Comparison of ENCODE assay signal across 19 cellular contexts in the genomic region with DNA sequence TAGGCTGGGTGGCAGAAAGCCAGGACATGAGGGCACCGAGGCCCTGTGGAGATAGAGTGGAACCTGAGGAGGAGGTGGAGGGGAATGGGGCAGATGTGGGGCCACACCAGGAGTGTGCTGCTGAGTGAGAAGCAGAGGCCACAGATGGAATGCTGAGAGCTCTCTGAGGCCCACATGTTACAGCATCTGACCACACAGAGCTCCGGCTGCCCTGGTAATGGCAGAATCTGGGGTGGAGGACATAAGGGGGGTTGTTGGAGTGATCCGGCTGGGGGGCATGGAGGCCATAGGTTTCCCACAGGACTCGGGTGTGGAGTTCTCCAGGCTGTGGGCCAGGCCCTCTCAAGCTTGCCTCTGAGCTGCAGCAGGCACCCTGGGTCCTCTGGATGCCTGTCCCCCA. TPM values are rescaled to one million over a fixed set of nuclear protein-coding genes. Genes with fewer than 3 reads are reported as not detected.
"Had no signal": no experiment of that assay in that cellular context is flagged by ENCODE, and none has a peak within 500 bp of the region (broad histone marks: within the 10 kb centered on the region; RNA-seq: fewer than 3 reads in every experiment).

No MANE protein-coding gene starts in this region.

- DNase-seq: activated naive CD4-positive, alpha-beta T cell; activated T-cell treated with anti-CD3 and anti-CD28 coated beads, Interleukin-2, amount 50 U/mL, for 4 hours; adrenal gland; effector memory CD8-positive, alpha-beta T cell; hippocampal formation; right cardiac atrium; stimulated activated CD4-positive, alpha-beta T cell treated with anti-CD3 and anti-CD28 coated beads, Interleukin-2, amount 100 ng/mL, for 24 hours; stimulated activated naive CD8-positive, alpha-beta T cell treated with anti-CD3 and anti-CD28 coated beads, Interleukin-15, amount 100 ng/mL, for 72 hours; testis had no signal

- ATAC-seq: activated T-cell treated with anti-CD3 and anti-CD28 coated beads, Interleukin-2, amount 50 U/mL, for 4 hours; effector memory CD8-positive, alpha-beta T cell; gastroesophageal sphincter; right cardiac atrium; stimulated activated naive CD8-positive, alpha-beta T cell treated with anti-CD3 and anti-CD28 coated beads, Interleukin-15, amount 100 ng/mL, for 72 hours had no signal

- H3K4me3 ChIP-seq: adrenal gland, gastroesophageal sphincter, SJSA1, testis had no signal

- H3K27me3 Mint-ChIP-seq: dendritic cell treated with granulocyte-macrophage colony-stimulating factor and Interleukin-4, amounts not matched to agents 40 ng/mL and 50 ng/mL, for 4 days; effector memory CD8-positive, alpha-beta T cell; progenitor cell of endocrine pancreas; stimulated activated naive CD8-positive, alpha-beta T cell treated with anti-CD3 and anti-CD28 coated beads, Interleukin-15, amount 100 ng/mL, for 72 hours had no signal

- H3K4me3 Mint-ChIP-seq: activated T-cell treated with anti-CD3 and anti-CD28 coated beads, Interleukin-2, amount 50 U/mL, for 4 hours; dendritic cell treated with granulocyte-macrophage colony-stimulating factor and Interleukin-4, amounts not matched to agents 40 ng/mL and 50 ng/mL, for 4 days; effector memory CD8-positive, alpha-beta T cell; stimulated activated naive CD8-positive, alpha-beta T cell treated with anti-CD3 and anti-CD28 coated beads, Interleukin-15, amount 100 ng/mL, for 72 hours had no signal

- H3K27me3 ChIP-seq: adrenal gland, gastroesophageal sphincter, SJSA1, testis had no signal

- H3K9me3 Mint-ChIP-seq: activated T-cell treated with anti-CD3 and anti-CD28 coated beads, Interleukin-2, amount 50 U/mL, for 4 hours; dendritic cell treated with granulocyte-macrophage colony-stimulating factor and Interleukin-4, amounts not matched to agents 40 ng/mL and 50 ng/mL, for 4 days; effector memory CD8-positive, alpha-beta T cell; stimulated activated naive CD8-positive, alpha-beta T cell treated with anti-CD3 and anti-CD28 coated beads, Interleukin-15, amount 100 ng/mL, for 72 hours had no signal

- H3K9me3 ChIP-seq: adrenal gland, gastroesophageal sphincter, SJSA1, testis had no signal

- H3K27ac Mint-ChIP-seq: dendritic cell treated with granulocyte-macrophage colony-stimulating factor and Interleukin-4, amounts not matched to agents 40 ng/mL and 50 ng/mL, for 4 days; progenitor cell of endocrine pancreas had no signal

- H3K27ac ChIP-seq: adrenal gland, epithelial cell of prostate, gastroesophageal sphincter, SJSA1, testis, VCaP had no signal

RNA-seq across cellular contexts. Expression of a gene that starts 12.3 kb away (rescaled TPM):
- total RNA-seq: activated T-cell treated with anti-CD3 and anti-CD28 coated beads, Interleukin-2, amount 50 U/mL, for 4 hours; adrenal gland; gastroesophageal sphincter; kidney epithelial cell; lower leg skin; progenitor cell of endocrine pancreas; SJSA1; ureter had no signal
- polyA plus RNA-seq: adrenal gland had no signal

RNA-seq across cellular contexts. Expression of a gene that starts 56.9 kb away (rescaled TPM):
- total RNA-seq: activated T-cell treated with anti-CD3 and anti-CD28 coated beads, Interleukin-2, amount 50 U/mL, for 4 hours; adrenal gland; cardiac septum; gastroesophageal sphincter; kidney epithelial cell; lower leg skin; SJSA1; ureter had no signal
- polyA plus RNA-seq: adrenal gland had no signal
